Comparison of ENCODE assay signal across 18 cellular contexts in the genomic region with DNA sequence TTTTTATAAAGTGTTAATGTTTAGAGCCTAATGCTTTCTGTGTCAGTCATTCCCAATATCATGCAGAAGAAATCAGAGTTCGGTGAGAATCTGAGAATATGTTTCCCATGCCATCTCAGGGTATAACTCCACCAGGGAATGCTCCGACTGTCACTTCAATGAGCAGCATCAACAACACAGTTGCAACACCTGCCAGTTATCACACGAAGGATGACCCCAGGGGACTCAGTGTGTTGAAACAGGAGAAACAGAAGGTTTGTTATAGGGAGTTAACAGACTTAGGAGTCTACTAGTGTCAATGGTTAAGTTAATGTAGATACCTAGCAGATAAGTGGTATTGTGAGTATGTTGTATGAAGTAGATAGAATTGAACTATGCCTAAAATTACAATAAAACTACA. TPM values are rescaled to one million over a fixed set of nuclear protein-coding genes. Genes with fewer than 3 reads are reported as not detected.
DNase-seq lines count a peak whose midpoint lies in the region; ATAC-seq, FAIRE-seq and TF ChIP-seq lines count a peak whose summit lies in the region.
"Had no signal": no experiment of that assay in that cellular context is flagged by ENCODE, and none has a peak within 500 bp of the region (broad histone marks: within the 10 kb centered on the region; RNA-seq: fewer than 3 reads in every experiment).

No MANE protein-coding gene starts in this region.

- in situ Hi-C loops in HepG2 (cut with HindIII; ENCODE audit: extremely low pct_ligation_motif_present, low pct_unique_long_range_greater_than_20kb): no loop called here

- H3K27me3 ChIP-seq in HepG2 (ENCODE audit: control insufficient read depth in 1 of 2, insufficient read depth in 2 of 2, low read length in 2 of 2): no peaks in the 10 kb centered on the region
- H3K27me3 ChIP-seq: SJCRH30 had no signal

- no peak for TF ChIP-seq POLR2A in HepG2 (IDR thresholded peaks at IDR 0.05; ENCODE audit: insufficient read depth in 1 of 2, low read depth in 2 of 2, low read length in 2 of 2)

- no peak overlapping the region for H2AFZ ChIP-seq in HepG2 (ENCODE audit: low read length)
- H2AFZ ChIP-seq: GM23248 had no signal

- ATAC-seq in HepG2: peak; percentile 78

- no peaks in the 10 kb centered on the region for H3K9me3 ChIP-seq in HepG2 (ENCODE audit: low read length)
- H3K9me3 ChIP-seq: SJCRH30 had no signal

- peaks cover 5% of the 10 kb centered on the region; the same call in 1 of the 2 replicates for H4K20me1 ChIP-seq in HepG2 (ENCODE audit: insufficient read depth, low read length)

- peak; percentile 10 for DNase-seq in DMS 273 (lab: John Stamatoyannopoulos, UW; ENCODE audit: unreplicated experiment)
- DNase-seq in DMS 273 treated with DMSO at 0.1 percent for 48 hours (lab: John Stamatoyannopoulos, UW): no peak
- peak; percentile 45 for DNase-seq in HuH-7.5 (ENCODE audit: low spot score)
- peak; percentile 67 for DNase-seq in NCI-H345 (lab: John Stamatoyannopoulos, UW)
- peak; percentile 52 for DNase-seq in HepG2 (ENCODE audit: low spot score)
- no peak for DNase-seq in T-helper 1 cell
- no peak for DNase-seq in NCI-H2227 (lab: John Stamatoyannopoulos, UW; ENCODE audit: unreplicated experiment)
- no peak for DNase-seq in HUDEP-2 (lab: John Stamatoyannopoulos, UW; ENCODE audit: unreplicated experiment in 76 of 76)
- DNase-seq: DMS153, GF-D8, GM23248, HCEC 1CT, NCI-H1048, NCI-H1694 treated with DMSO at 0.1 percent for 48 hours, NCI-H510A, SJCRH30 had no signal

- POLR2A ChIA-PET in HepG2 (lab: Yijun Ruan, JAX): no interaction called here

- peaks cover 19% of the 10 kb centered on the region for H3K79me2 ChIP-seq in HepG2 (ENCODE audit: insufficient read depth, low read length)

- H3K4me2 ChIP-seq in HepG2 (ENCODE audit: low read depth, low read length): no peak overlapping the region
- H3K4me2 ChIP-seq: KMS-11 had no signal

- TF ChIP-seq RAD21 in HepG2 (CRISPR knock-in tag; IDR thresholded peaks at IDR 0.05): no peak

- CTCF ChIA-PET in HepG2 (lab: Yijun Ruan, JAX; ENCODE audit: low intra/inter-chr PET ratio, low total read pairs): no interaction called here

- H3K36me3 ChIP-seq in HepG2 (replicated peaks in 1 of 2; ENCODE audit: control insufficient read depth in 1 of 2, insufficient read depth in 2 of 2, low read length in 2 of 2): peaks cover 9 to 50% of the 10 kb centered on the region in 2 experiments

- FAIRE-seq in HepG2 (lab: Jason Lieb, UNC): peak; percentile 36

- H3K4me1 ChIP-seq in HepG2 (ENCODE audit: insufficient read depth, low read length): peaks cover 13% of the 10 kb centered on the region
- H3K4me1 ChIP-seq: SJCRH30 had no signal

- no TSS peak for BruUV-seq in HepG2 (replicated peaks; lab: Mats Ljungman, UMichigan)

- no peak for TF ChIP-seq CTCF in HepG2 (CRISPR knock-in tag; IDR thresholded peaks at IDR 0.05)

- intact Hi-C loops in HepG2 (cut with micrococcal nuclease; ENCODE audit: unreplicated experiment): loop anchor here (2.0 kb wide), 1 partner anchor 136 kb away; no protein-coding TSS in a partner anchor

- no peak overlapping the region for H3K4me3 ChIP-seq in HepG2 (replicated peaks in 1 of 3; ENCODE audit: insufficient read depth in 1 of 3, low read depth in 2 of 3, low read length in 3 of 3)
- H3K4me3 ChIP-seq: GM23248, SJCRH30 had no signal

- H3K9ac ChIP-seq in HepG2 (ENCODE audit: insufficient read depth, low read depth, low read length): no peak overlapping the region
- H3K9ac ChIP-seq: GM23248, KMS-11 had no signal

- no peak overlapping the region for H3K27ac ChIP-seq in HepG2 (ENCODE audit: extremely low read length, insufficient read depth, low read length)
- H3K27ac ChIP-seq: 22Rv1, GM23248, KMS-11, SJCRH30 had no signal

- 71% methylated on average over 3 of the region's 3 CpGs for WGBS in HepG2 (ENCODE audit: low lambda C conversion rate)

- no peak for TF ChIP-seq EP300 in HepG2 (IDR thresholded peaks at IDR 0.05; ENCODE audit: low read depth in 2 of 2, low read length in 2 of 2)
- no peak for TF ChIP-seq EP300 in HepG2 (CRISPR knock-in tag; IDR thresholded peaks at IDR 0.05; ENCODE audit: borderline replicate concordance)

TF ChIP-seq in HepG2, 621 proteins besides CTCF, POLR2A, EP300 and RAD21 (continues in another document):
- TF ChIP-seq CEBPB (IDR thresholded peaks at IDR 0.05; ENCODE audit: borderline replicate concordance, low read depth, low read length) (peak; percentile 89), HMG20B (CRISPR knock-in tag; conservative IDR thresholded peaks at IDR 0.05) (no peak), SALL1 (CRISPR knock-in tag; IDR thresholded peaks at IDR 0.05) (no peak), ZNF616 (CRISPR knock-in tag; IDR thresholded peaks at IDR 0.05; ENCODE audit: low read depth) (no peak), FOXO1 (CRISPR knock-in tag; IDR thresholded peaks at IDR 0.05) (0 out of 2 replicates have a peak, but pooled peaks have one; percentile 36), ZNF724P (CRISPR knock-in tag; IDR thresholded peaks at IDR 0.05; ENCODE audit: borderline replicate concordance) (no peak), FOXP1 (IDR thresholded peaks at IDR 0.05) (no peak), FOXP1 (CRISPR knock-in tag; IDR thresholded peaks at IDR 0.05) (0 out of 2 replicates have a peak, but pooled peaks have one; percentile 31), FOSL2 (CRISPR knock-in tag; IDR thresholded peaks at IDR 0.05) (peak; percentile 20; the same call in 1 of the 2 replicates), NR2F6 (IDR thresholded peaks at IDR 0.05) (0 out of 2 replicates have a peak, but pooled peaks have one; percentile 10), NR2F6 (CRISPR knock-in tag; IDR thresholded peaks at IDR 0.05) (no peak), ZMAT3 (CRISPR knock-in tag; conservative IDR thresholded peaks at IDR 0.05) (no peak)
- TF ChIP-seq, protein P1, sequence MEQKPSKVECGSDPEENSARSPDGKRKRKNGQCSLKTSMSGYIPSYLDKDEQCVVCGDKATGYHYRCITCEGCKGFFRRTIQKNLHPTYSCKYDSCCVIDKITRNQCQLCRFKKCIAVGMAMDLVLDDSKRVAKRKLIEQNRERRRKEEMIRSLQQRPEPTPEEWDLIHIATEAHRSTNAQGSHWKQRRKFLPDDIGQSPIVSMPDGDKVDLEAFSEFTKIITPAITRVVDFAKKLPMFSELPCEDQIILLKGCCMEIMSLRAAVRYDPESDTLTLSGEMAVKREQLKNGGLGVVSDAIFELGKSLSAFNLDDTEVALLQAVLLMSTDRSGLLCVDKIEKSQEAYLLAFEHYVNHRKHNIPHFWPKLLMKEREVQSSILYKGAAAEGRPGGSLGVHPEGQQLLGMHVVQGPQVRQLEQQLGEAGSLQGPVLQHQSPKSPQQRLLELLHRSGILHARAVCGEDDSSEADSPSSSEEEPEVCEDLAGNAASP (CRISPR knock-in tag; IDR thresholded peaks at IDR 0.05; ENCODE audit: borderline replicate concordance): 0 out of 2 replicates have a peak, but pooled peaks have one; percentile 19

RNA-seq across cellular contexts. Expression of a gene that starts 31.0 kb away (rescaled TPM):
- total RNA-seq in HepG2 (2016; rRNA removed; fragmentation: Illumina TruSeq; extraction: Trizol): 294 and 375 TPM in 2 replicates
- 264 and 266 TPM in 2 replicates for total RNA-seq in HepG2 (2016; cell fraction: cytosol; rRNA removed; fragmentation: Illumina TruSeq; extraction: Trizol; ENCODE audit: low read depth)
- 297 and 387 TPM in 2 replicates for total RNA-seq in HepG2 (2016; cell fraction: insoluble cytoplasmic fraction; rRNA removed; fragmentation: Illumina TruSeq; extraction: Trizol)
- total RNA-seq in HepG2 (2016; cell fraction: membrane; rRNA removed; fragmentation: Illumina TruSeq; extraction: Trizol): 204 and 205 TPM in 2 replicates
- total RNA-seq in HepG2 (2016; cell fraction: nucleus; rRNA removed; fragmentation: Illumina TruSeq; extraction: Trizol): 154 and 169 TPM in 2 replicates
- polyA plus RNA-seq in HepG2 (2011; rRNA removed): 135 and 167 TPM in 2 replicates
- 88.4 and 143 TPM in 2 replicates for polyA plus RNA-seq in HepG2 (2011; cell fraction: cytosol; rRNA removed)
- 42.2 and 58.3 TPM in 2 replicates for polyA plus RNA-seq in HepG2 (2011; cell fraction: nucleus; rRNA removed)
- polyA plus RNA-seq in HepG2 (2012): 139 and 149 TPM in 2 replicates
- 89.1 and 105 TPM in 2 replicates for polyA plus RNA-seq in HepG2 (2016; cell fraction: cytosol; fragmentation: Illumina TruSeq; extraction: Trizol; ENCODE audit: low read depth)
- 426 and 427 TPM in 2 replicates for polyA plus RNA-seq in HepG2 (2016; cell fraction: insoluble cytoplasmic fraction; fragmentation: Illumina TruSeq; extraction: Trizol; ENCODE audit: low read depth)
- polyA plus RNA-seq in HepG2 (2016; cell fraction: membrane; fragmentation: Illumina TruSeq; extraction: Trizol; ENCODE audit: low read depth): 141 and 145 TPM in 2 replicates
- polyA plus RNA-seq in HepG2 (2016; cell fraction: nucleus; fragmentation: Illumina TruSeq; extraction: Trizol; ENCODE audit: insufficient read depth, low read depth): 175 and 198 TPM in 2 replicates
- polyA minus RNA-seq in HepG2 (2011; rRNA and poly(A)+ RNA removed; ENCODE audit: low replicate concordance): 70.7 and 89.7 TPM in 2 replicates
- 146 and 183 TPM in 2 replicates for polyA minus RNA-seq in HepG2 (2011; cell fraction: cytosol; rRNA and poly(A)+ RNA removed)
- polyA minus RNA-seq in HepG2 (2011; cell fraction: nucleus; rRNA and poly(A)+ RNA removed): 140 and 144 TPM in 2 replicates

RNA-seq across cellular contexts. Expression of a gene that starts 59.0 kb away (rescaled TPM):
- not detected in 2 replicates for total RNA-seq in HepG2 (2016; rRNA removed; fragmentation: Illumina TruSeq; extraction: Trizol)
- total RNA-seq in HepG2 (2016; cell fraction: cytosol; rRNA removed; fragmentation: Illumina TruSeq; extraction: Trizol; ENCODE audit: low read depth): not detected in 2 replicates
- total RNA-seq in HepG2 (2016; cell fraction: insoluble cytoplasmic fraction; rRNA removed; fragmentation: Illumina TruSeq; extraction: Trizol): not detected in 2 replicates
- not detected in 2 replicates for total RNA-seq in HepG2 (2016; cell fraction: membrane; rRNA removed; fragmentation: Illumina TruSeq; extraction: Trizol)
- total RNA-seq in HepG2 (2016; cell fraction: nucleus; rRNA removed; fragmentation: Illumina TruSeq; extraction: Trizol): not detected in 2 replicates
- polyA plus RNA-seq in HepG2 (2011; rRNA removed): not detected in 2 replicates
- polyA plus RNA-seq in HepG2 (2011; cell fraction: cytosol; rRNA removed): not detected in 2 replicates
- polyA plus RNA-seq in HepG2 (2011; cell fraction: nucleus; rRNA removed): 0.09 TPM in 1 of 2 replicates, not detected in the other
- polyA plus RNA-seq in HepG2 (2012): 0.08 TPM in 1 of 2 replicates, not detected in the other
- 0.06 TPM in 1 of 2 replicates, not detected in the other for polyA plus RNA-seq in HepG2 (2016; cell fraction: cytosol; fragmentation: Illumina TruSeq; extraction: Trizol; ENCODE audit: low read depth)
- polyA plus RNA-seq in HepG2 (2016; cell fraction: insoluble cytoplasmic fraction; fragmentation: Illumina TruSeq; extraction: Trizol; ENCODE audit: low read depth): not detected in 2 replicates
- not detected in 2 replicates for polyA plus RNA-seq in HepG2 (2016; cell fraction: membrane; fragmentation: Illumina TruSeq; extraction: Trizol; ENCODE audit: low read depth)
- not detected in 2 replicates for polyA plus RNA-seq in HepG2 (2016; cell fraction: nucleus; fragmentation: Illumina TruSeq; extraction: Trizol; ENCODE audit: insufficient read depth, low read depth)
- polyA minus RNA-seq in HepG2 (2011; rRNA and poly(A)+ RNA removed; ENCODE audit: low replicate concordance): 0.35 TPM in 1 of 2 replicates, not detected in the other
- polyA minus RNA-seq in HepG2 (2011; cell fraction: cytosol; rRNA and poly(A)+ RNA removed): not detected in 2 replicates
- not detected in 2 replicates for polyA minus RNA-seq in HepG2 (2011; cell fraction: nucleus; rRNA and poly(A)+ RNA removed)
- total RNA-seq: GM23248 had no signal
- polyA plus RNA-seq: GM23248 had no signal

Comparison
In these comparisons a context has a peak if more than half of its experiments do, and no peak if none do; other contexts are left out.
1. DNase-seq: peak in DMS 273 (single experiment), HuH-7.5 (single experiment), NCI-H345 (single experiment) and HepG2 (single experiment); none in DMS 273 treated with DMSO at 0.1 percent for 48 hours (single experiment), T-helper 1 cell (0 of 5), NCI-H2227 (single experiment) and HUDEP-2 (0 of 76).